13 cellular contexts compared by ENCODE assay signal in the genomic region with DNA sequence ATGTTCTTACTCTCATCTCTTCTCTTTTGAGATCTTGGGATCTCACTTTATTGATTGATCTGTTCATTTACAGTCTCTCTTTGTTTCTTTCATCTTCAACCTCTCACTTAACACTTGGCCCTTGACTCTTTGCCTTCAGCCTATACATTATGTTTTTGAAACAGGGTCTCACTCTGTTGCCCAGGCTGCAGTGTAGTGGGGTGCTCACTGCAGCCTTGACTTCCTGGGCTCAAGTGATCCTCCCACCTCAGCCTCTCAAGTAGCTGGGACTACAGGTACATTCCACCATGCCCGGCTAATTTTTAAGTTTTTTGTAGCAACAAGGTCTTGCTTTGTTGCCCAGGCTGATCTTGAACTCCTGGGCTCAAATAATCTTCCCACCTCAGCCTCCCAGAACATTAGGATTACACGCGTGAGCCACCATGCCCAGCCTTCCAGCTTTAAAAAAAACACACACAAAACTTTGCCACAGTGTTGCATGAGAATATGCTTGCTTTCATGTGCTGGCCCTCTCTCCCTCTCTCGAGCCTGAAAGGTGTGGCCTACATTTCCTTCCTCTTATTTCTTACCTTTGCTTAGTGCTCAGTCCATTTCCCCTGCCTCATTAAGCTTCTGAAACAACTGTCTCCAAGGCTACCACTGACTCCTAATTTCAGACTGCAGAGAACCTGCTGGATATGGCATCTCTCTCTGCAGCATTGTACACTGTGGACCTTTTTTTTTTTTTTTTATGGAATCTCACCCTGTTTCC. TPM values are rescaled to one million over a fixed set of nuclear protein-coding genes. Genes with fewer than 3 reads are reported as not detected.
A peak's percentile ranks its signal among the peaks of the same experiment; 100 is the strongest.
DNase-seq lines count a peak whose midpoint lies in the region; ATAC-seq and TF ChIP-seq lines count a peak whose summit lies in the region.
"Had no signal": no experiment of that assay in that cellular context is flagged by ENCODE, and none has a peak within 500 bp of the region (broad histone marks: within the 10 kb centered on the region; RNA-seq: fewer than 3 reads in every experiment).

No MANE protein-coding gene starts in this region.

- no peaks in the 10 kb centered on the region for H3K36me3 ChIP-seq in CD8-positive, alpha-beta memory T cell (ENCODE audit: insufficient read depth, low read length)
- H3K36me3 ChIP-seq in mucosa of descending colon (ENCODE audit: low read depth): no peaks in the 10 kb centered on the region
- H3K36me3 ChIP-seq in WERI-Rb-1: no peaks in the 10 kb centered on the region

- no peaks in the 10 kb centered on the region for H3K27me3 ChIP-seq in CD8-positive, alpha-beta memory T cell (ENCODE audit: insufficient read depth, low read length, poor library complexity, severe bottlenecking)
- H3K27me3 ChIP-seq in WERI-Rb-1 (ENCODE audit: insufficient read depth, low read depth, severe bottlenecking): no peaks in the 10 kb centered on the region

- H3K27me3 Mint-ChIP-seq in CD8-positive, alpha-beta memory T cell: no peaks in the 10 kb centered on the region
- no peaks in the 10 kb centered on the region for H3K27me3 Mint-ChIP-seq in WTC11 (ENCODE audit: low read depth)

- ATAC-seq in GM19395 (IDR thresholded peaks at IDR 0.05; ENCODE audit: unreplicated experiment) (peak; percentile 44), WTC11 (no peak), mucosa of descending colon (peak; percentile 72), GM21528 (IDR thresholded peaks at IDR 0.05; ENCODE audit: low FRiP score, unreplicated experiment) (no peak)

- POLR2A ChIA-PET in CD8-positive, alpha-beta memory T cell (lab: Charles Lee): interaction anchor here (0.7 kb wide), 1 partner anchor 91 kb away, joined by 9 read pairs; no protein-coding TSS in a partner anchor
- POLR2A ChIA-PET in WTC11 (lab: Charles Lee): no interaction called here

- CTCF ChIA-PET in CD8-positive, alpha-beta memory T cell (lab: Charles Lee): interaction anchor here (0.7 to 3.3 kb wide), 2 partner anchors 10 to 162 kb away, joined by 3 to 18 read pairs; a partner anchor contains a TSS
- CTCF ChIA-PET in WTC11 (lab: Charles Lee): interaction anchor here (0.7 to 1.0 kb wide), 2 partner anchors 10 to 82 kb away, joined by 4 read pairs; a partner anchor contains a TSS

- H3K4me1 ChIP-seq in CD8-positive, alpha-beta memory T cell (ENCODE audit: insufficient read depth, low read length): peaks cover 78% of the 10 kb centered on the region
- peaks cover 18% of the 10 kb centered on the region for H3K4me1 ChIP-seq in mucosa of descending colon (ENCODE audit: low read depth)

- intact Hi-C loops in mucosa of descending colon (cut with DNase I, micrococcal nuclease): no loop called here
- intact Hi-C loops in head of caudate nucleus (cut with DNase I): loop anchor here (10.0 kb wide), 1 partner anchor 50 kb away; no protein-coding TSS in a partner anchor

- peak overlapping the region in 7 of 8 donors; percentile 37 to 88 (median 75) for H3K27ac Mint-ChIP-seq in CD8-positive, alpha-beta memory T cell
- H3K27ac Mint-ChIP-seq in WTC11: peak overlapping the region; percentile 21; the same call in 1 of the 2 replicates

- H3K4me3 ChIP-seq in CD8-positive, alpha-beta memory T cell (ENCODE audit: low read length): peak overlapping the region; percentile 42
- H3K4me3 ChIP-seq in mucosa of descending colon (no peak overlapping the region), WERI-Rb-1 (ENCODE audit: low read depth, low read length) (no peak overlapping the region)

- DNase-seq in CD8-positive, alpha-beta memory T cell: no peak
- DNase-seq in WTC11 (ENCODE audit: low spot score): no peak
- no peak for DNase-seq in mucosa of descending colon
- no peak for DNase-seq in head of caudate nucleus
- DNase-seq in WERI-Rb-1: no peak
- DNase-seq in medulla oblongata (ENCODE audit: extremely low spot score): no peak
- DNase-seq: activated CD4-positive, alpha-beta T cell treated with anti-CD3 and anti-CD28 coated beads for 1 hour; amniotic stem cell; foreskin melanocyte; NCI-H524 had no signal

- TF ChIP-seq CTCF in WTC11 (IDR thresholded peaks at IDR 0.05) (no peak), mucosa of descending colon (IDR thresholded peaks at IDR 0.05) (no peak), WERI-Rb-1 (IDR thresholded peaks at IDR 0.05; ENCODE audit: low read depth, low read length) (no peak)

- H3K36me3 Mint-ChIP-seq in CD8-positive, alpha-beta memory T cell: peaks cover 0 to 3% (median 0%) of the 10 kb centered on the region in 3 donors
- H3K36me3 Mint-ChIP-seq in WTC11: peaks cover 6% of the 10 kb centered on the region; the same call in 1 of the 2 replicates

- H3K4me3 Mint-ChIP-seq in CD8-positive, alpha-beta memory T cell: peak overlapping the region in 6 of 7 donors; percentile 29 to 73 (median 50)
- no peak overlapping the region for H3K4me3 Mint-ChIP-seq in WTC11

- H3K9me3 Mint-ChIP-seq in CD8-positive, alpha-beta memory T cell: no peaks in the 10 kb centered on the region
- H3K9me3 Mint-ChIP-seq in WTC11: no peaks in the 10 kb centered on the region

- H3K9me3 ChIP-seq in CD8-positive, alpha-beta memory T cell (ENCODE audit: low read length): no peaks in the 10 kb centered on the region
- H3K9me3 ChIP-seq in mucosa of descending colon (no peaks in the 10 kb centered on the region), WERI-Rb-1 (ENCODE audit: severe bottlenecking) (no peaks in the 10 kb centered on the region)
- H3K9me3 ChIP-seq: Caco-2 had no signal

- H3K27ac ChIP-seq in CD8-positive, alpha-beta memory T cell (ENCODE audit: low read depth, low read length): no peak overlapping the region
- H3K27ac ChIP-seq in WERI-Rb-1: no peak overlapping the region

- H3K4me1 Mint-ChIP-seq in CD8-positive, alpha-beta memory T cell: peaks cover 32 to 60% (median 53%) of the 10 kb centered on the region in 3 donors
- peaks cover 3% of the 10 kb centered on the region; the same call in 1 of the 2 replicates for H3K4me1 Mint-ChIP-seq in WTC11

TF ChIP-seq in WTC11, 78 proteins besides CTCF, POLR2A, EP300 and RAD21:
- TF ChIP-seq, protein P1, sequence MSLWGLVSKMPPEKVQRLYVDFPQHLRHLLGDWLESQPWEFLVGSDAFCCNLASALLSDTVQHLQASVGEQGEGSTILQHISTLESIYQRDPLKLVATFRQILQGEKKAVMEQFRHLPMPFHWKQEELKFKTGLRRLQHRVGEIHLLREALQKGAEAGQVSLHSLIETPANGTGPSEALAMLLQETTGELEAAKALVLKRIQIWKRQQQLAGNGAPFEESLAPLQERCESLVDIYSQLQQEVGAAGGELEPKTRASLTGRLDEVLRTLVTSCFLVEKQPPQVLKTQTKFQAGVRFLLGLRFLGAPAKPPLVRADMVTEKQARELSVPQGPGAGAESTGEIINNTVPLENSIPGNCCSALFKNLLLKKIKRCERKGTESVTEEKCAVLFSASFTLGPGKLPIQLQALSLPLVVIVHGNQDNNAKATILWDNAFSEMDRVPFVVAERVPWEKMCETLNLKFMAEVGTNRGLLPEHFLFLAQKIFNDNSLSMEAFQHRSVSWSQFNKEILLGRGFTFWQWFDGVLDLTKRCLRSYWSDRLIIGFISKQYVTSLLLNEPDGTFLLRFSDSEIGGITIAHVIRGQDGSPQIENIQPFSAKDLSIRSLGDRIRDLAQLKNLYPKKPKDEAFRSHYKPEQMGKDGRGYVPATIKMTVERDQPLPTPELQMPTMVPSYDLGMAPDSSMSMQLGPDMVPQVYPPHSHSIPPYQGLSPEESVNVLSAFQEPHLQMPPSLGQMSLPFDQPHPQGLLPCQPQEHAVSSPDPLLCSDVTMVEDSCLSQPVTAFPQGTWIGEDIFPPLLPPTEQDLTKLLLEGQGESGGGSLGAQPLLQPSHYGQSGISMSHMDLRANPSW (CRISPR knock-in tag; conservative IDR thresholded peaks at IDR 0.05; ENCODE audit: low read depth): no peak
- peak; percentile 44; the same call in 1 of the 2 replicates for TF ChIP-seq ZNF121 (CRISPR knock-in tag; IDR thresholded peaks at IDR 0.05)
TF ChIP-seq in WTC11: peak in this region for 1.

RNA-seq across cellular contexts. Expression of a gene that starts 9.9 kb away (rescaled TPM):
- total RNA-seq in CD8-positive, alpha-beta memory T cell: 10 to 100 TPM; 20.4 to 21.0 TPM
- polyA plus RNA-seq in CD8-positive, alpha-beta memory T cell: 7.9 TPM
- total RNA-seq in WTC11 (2021) (20.6 to 26.1 TPM (median 22.0 TPM) in 3 replicates), mucosa of descending colon (10 to 100 TPM; 28.3 to 39.8 (median 34.7) TPM)

Comparison
In these comparisons a context has a peak if more than half of its experiments do, and no peak if none do; other contexts are left out.
1. ATAC-seq: peak in GM19395 (single experiment) and mucosa of descending colon (single experiment); none in WTC11 (single experiment) and GM21528 (single experiment).